ENCODE assay signal across 17 cellular contexts in the genomic region with DNA sequence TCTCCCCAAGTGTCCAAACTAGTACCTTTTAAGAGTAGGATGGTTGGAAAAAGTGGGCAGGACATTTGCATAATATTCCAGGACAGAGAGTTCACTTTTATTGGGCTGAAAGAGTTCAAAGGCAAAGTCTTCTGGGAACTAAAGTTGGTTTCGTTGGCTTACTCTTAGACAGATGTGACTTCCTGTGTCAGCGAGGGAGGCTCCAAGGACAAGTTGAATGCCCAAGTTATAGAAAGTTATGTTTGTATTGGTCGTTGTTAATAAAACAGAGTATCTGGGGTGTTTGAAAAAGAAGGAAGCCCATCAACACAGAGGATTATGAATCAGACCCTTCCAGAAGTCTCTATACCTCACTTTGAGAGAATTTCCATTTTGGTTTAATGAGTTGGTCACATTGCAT.
"Had no signal": no experiment of that assay in that cellular context is flagged by ENCODE, and none has a peak within 500 bp of the region (broad histone marks: within the 10 kb centered on the region; RNA-seq: fewer than 3 reads in every experiment).

No MANE protein-coding gene starts in this region.

- H3K27me3 Mint-ChIP-seq: naive B cell, type B pancreatic cell had no signal

- H3K27me3 ChIP-seq: heart left ventricle, neutrophil, pancreas, suprapubic skin, thyroid gland, uterus had no signal

- DNase-seq: effector CD4-positive, alpha-beta T cell; heart left ventricle; hippocampal formation; mesendoderm; naive B cell; pancreas; right cardiac atrium; small intestine; stimulated activated CD4-positive, alpha-beta T cell treated with anti-CD3 and anti-CD28 coated beads, Interleukin-2, amount 100 ng/mL, for 48 hours; stimulated activated naive CD4-positive, alpha-beta T cell treated with Interleukin-2 at 50 U/mL for 16 hours; thyroid gland; uterus had no signal

- H3K27ac ChIP-seq: coronary artery, heart left ventricle, neutrophil, pancreas, suprapubic skin, thyroid gland, uterus had no signal

- H3K36me3 ChIP-seq: heart left ventricle, neutrophil, pancreas, suprapubic skin, thyroid gland, uterus had no signal

- ATAC-seq: heart left ventricle, pancreas, right cardiac atrium had no signal

- H3K27ac Mint-ChIP-seq: progenitor cell of endocrine pancreas, type B pancreatic cell had no signal

- H3K4me3 Mint-ChIP-seq: type B pancreatic cell had no signal

- H3K36me3 Mint-ChIP-seq: type B pancreatic cell had no signal

- H3K4me1 ChIP-seq: pancreas, suprapubic skin, uterus had no signal

- H3K9me3 ChIP-seq: heart left ventricle, neutrophil, pancreas, suprapubic skin, thyroid gland, uterus had no signal

- H3K4me3 ChIP-seq: coronary artery, heart left ventricle, pancreas, suprapubic skin, thyroid gland, uterus had no signal
